In the genomic region with DNA sequence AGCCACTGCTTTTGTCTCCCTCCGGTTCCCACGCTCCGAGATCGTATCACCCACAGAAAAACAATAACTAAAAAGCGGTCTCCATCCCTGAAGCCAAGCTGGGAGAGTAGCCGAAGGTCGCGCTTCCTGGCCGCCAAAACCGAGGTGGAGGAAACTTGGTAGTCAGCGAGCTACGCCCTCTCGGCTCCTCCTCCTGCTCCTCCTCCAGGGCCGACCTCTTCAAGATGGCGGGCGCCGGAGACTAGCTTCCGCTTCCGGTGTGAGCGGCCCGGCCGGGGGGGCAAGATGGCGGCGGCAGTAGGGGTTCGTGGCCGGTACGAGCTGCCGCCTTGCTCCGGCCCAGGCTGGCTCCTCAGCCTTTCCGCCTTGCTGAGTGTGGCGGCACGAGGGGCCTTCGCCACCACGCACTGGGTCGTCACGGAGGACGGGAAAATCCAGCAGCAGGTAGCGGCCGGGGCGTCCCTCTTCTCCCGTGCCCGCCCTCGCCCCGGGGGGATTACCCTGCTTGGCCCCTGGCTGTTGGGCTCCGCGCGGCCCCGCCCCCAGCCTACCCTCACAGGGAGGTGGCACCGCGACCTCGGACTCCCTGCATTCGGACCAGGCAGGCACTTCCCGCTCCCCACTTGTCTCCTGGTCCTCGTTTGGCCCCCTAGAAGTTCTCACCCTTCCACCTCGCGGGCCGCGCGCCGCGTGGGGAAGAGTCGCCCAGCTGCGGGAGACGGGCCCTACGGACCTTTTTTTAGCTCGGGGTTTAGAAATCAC, we compare ENCODE assay signal across 8 cellular contexts. TPM values are rescaled to one million over a fixed set of nuclear protein-coding genes. Genes with fewer than 3 reads are reported as not detected.
DNase-seq lines count a peak whose midpoint lies in the region; ATAC-seq and TF ChIP-seq lines count a peak whose summit lies in the region.

A gene with protein sequence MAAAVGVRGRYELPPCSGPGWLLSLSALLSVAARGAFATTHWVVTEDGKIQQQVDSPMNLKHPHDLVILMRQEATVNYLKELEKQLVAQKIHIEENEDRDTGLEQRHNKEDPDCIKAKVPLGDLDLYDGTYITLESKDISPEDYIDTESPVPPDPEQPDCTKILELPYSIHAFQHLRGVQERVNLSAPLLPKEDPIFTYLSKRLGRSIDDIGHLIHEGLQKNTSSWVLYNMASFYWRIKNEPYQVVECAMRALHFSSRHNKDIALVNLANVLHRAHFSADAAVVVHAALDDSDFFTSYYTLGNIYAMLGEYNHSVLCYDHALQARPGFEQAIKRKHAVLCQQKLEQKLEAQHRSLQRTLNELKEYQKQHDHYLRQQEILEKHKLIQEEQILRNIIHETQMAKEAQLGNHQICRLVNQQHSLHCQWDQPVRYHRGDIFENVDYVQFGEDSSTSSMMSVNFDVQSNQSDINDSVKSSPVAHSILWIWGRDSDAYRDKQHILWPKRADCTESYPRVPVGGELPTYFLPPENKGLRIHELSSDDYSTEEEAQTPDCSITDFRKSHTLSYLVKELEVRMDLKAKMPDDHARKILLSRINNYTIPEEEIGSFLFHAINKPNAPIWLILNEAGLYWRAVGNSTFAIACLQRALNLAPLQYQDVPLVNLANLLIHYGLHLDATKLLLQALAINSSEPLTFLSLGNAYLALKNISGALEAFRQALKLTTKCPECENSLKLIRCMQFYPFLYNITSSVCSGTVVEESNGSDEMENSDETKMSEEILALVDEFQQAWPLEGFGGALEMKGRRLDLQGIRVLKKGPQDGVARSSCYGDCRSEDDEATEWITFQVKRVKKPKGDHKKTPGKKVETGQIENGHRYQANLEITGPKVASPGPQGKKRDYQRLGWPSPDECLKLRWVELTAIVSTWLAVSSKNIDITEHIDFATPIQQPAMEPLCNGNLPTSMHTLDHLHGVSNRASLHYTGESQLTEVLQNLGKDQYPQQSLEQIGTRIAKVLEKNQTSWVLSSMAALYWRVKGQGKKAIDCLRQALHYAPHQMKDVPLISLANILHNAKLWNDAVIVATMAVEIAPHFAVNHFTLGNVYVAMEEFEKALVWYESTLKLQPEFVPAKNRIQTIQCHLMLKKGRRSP (plus strand): TSS at position 251 of the 762 bp plus-strand sequence. CDS start 35 bp downstream, at position 286.

- peaks cover 38% of the 10 kb centered on the region for H3K4me1 Mint-ChIP-seq in activated B cell treated with CpG ODN at 0.5 μM for 24 hours

- peak in 2 of 3 donors; percentile 22 to 47 for TF ChIP-seq POLR2A in spleen (IDR thresholded peaks at IDR 0.05)

- H3K27ac ChIP-seq in AG04450 (ENCODE audit: low read depth, low read length) (peak within 1 kb of the TSS; percentile 73), caudate nucleus (ENCODE audit: low read depth, low read length) (peak within 1 kb of the TSS; percentile 75), spleen (peak within 1 kb of the TSS; percentile 88 to 97 (median 92))

- peaks cover 21% of the 10 kb centered on the region for H3K36me3 Mint-ChIP-seq in activated B cell treated with CpG ODN at 0.5 μM for 24 hours (ENCODE audit: low read depth)

- H3K4me3 ChIP-seq in AG04450 (ENCODE audit: low read depth, low read length) (peak within 1 kb of the TSS; percentile 91), spleen (peak within 1 kb of the TSS; percentile 82 to 97 (median 96))

- peaks cover 0 to 9% (median 0%) of the 10 kb centered on the region in 6 donors for H3K36me3 ChIP-seq in spleen

- H3K27me3 Mint-ChIP-seq in activated B cell treated with CpG ODN at 0.5 μM for 24 hours = no peaks in the 10 kb centered on the region

- peak; percentile 72 for DNase-seq in AG04450 (ENCODE audit: low read depth, low spot score)
- peak; percentile 90 for DNase-seq in NCI-H226
- peak; percentile 93 for DNase-seq in activated B cell treated with CpG ODN at 0.5 μM for 24 hours
- peak; percentile 28 to 97 (median 89) for DNase-seq in caudate nucleus (lab: John Stamatoyannopoulos, UW)
- peak; percentile 96 for DNase-seq in inferior parietal cortex (ENCODE audit: extremely low spot score)
- peak; percentile 99 for DNase-seq in spleen

- H3K9me3 ChIP-seq in AG04450 (ENCODE audit: control insufficient read depth, insufficient read depth, low read length) = no peaks in the 10 kb centered on the region; the same call in 1 of the 2 replicates
- H3K9me3 ChIP-seq in spleen = no peaks in the 10 kb centered on the region

- H3K27me3 ChIP-seq in AG04450 (ENCODE audit: control insufficient read depth, insufficient read depth, low read length) = no peaks in the 10 kb centered on the region
- no peaks in the 10 kb centered on the region for H3K27me3 ChIP-seq in spleen (replicated peaks in 1 of 7)

- peaks cover 22 to 54% (median 34%) of the 10 kb centered on the region in 6 donors for H3K4me1 ChIP-seq in spleen

- CTCF ChIA-PET in AG04450 (lab: Charles Lee) = interaction anchor here (0.9 to 2.2 kb wide), 3 partner anchors 47 to 62 kb away, joined by 3 to 10 read pairs (median 3); no protein-coding TSS in a partner anchor
- CTCF ChIA-PET in activated B cell treated with CpG ODN at 0.5 μM for 24 hours (lab: Charles Lee) = interaction anchor here (2.0 kb wide), 1 partner anchor 47 kb away, joined by 19 read pairs; a partner anchor contains a TSS

- peak within 1 kb of the TSS; percentile 99 for H3K4me3 Mint-ChIP-seq in activated B cell treated with CpG ODN at 0.5 μM for 24 hours

- POLR2A ChIA-PET in AG04450 (lab: Yijun Ruan, JAX) (interaction anchor here (0.7 to 1.9 kb wide), 9 partner anchors 8 to 48 kb away, joined by 3 to 27 read pairs (median 6); a partner anchor contains a TSS), activated B cell treated with CpG ODN at 0.5 μM for 24 hours (lab: Charles Lee) (interaction anchor here (0.7 to 2.6 kb wide), 10 partner anchors 9 to 522 kb away, joined by 3 to 56 read pairs (median 4); a partner anchor contains a TSS)

- H3K9me3 Mint-ChIP-seq in activated B cell treated with CpG ODN at 0.5 μM for 24 hours = no peaks in the 10 kb centered on the region

- peak within 1 kb of the TSS; percentile 99 for H3K27ac Mint-ChIP-seq in activated B cell treated with CpG ODN at 0.5 μM for 24 hours

- ATAC-seq in GM18909 (IDR thresholded peaks at IDR 0.05; ENCODE audit: poor library complexity, unreplicated experiment) = peak; percentile 95
- peak; percentile 93 for ATAC-seq in HG03175 (IDR thresholded peaks at IDR 0.05; ENCODE audit: unreplicated experiment)
- peak; percentile 90 for ATAC-seq in activated B cell treated with CpG ODN at 0.5 μM for 24 hours (ENCODE audit: low read depth)

- WGBS in spleen, 5 donors = 0 to 1% (median 1%) methylated on average over 38 to 66 of the region's 66 CpGs

- TF ChIP-seq CTCF in AG04450 (IDR thresholded peaks at IDR 0.05; ENCODE audit: low read depth, low read length) = no peak
- TF ChIP-seq CTCF in activated B cell treated with CpG ODN at 0.5 μM for 24 hours (IDR thresholded peaks at IDR 0.05) = no peak
- peak in 1 of 11 experiments; percentile 18 for TF ChIP-seq CTCF in spleen (IDR thresholded peaks at IDR 0.05 in 8 of 11, conservative IDR thresholded peaks at IDR 0.05 in 3 of 11)

- intact Hi-C loops in activated B cell treated with CpG ODN at 0.5 μM for 24 hours (cut with micrococcal nuclease) = loop anchor here (1.0 to 5.0 kb wide), 9 partner anchors 8 to 1996 kb away; a partner anchor contains a TSS
- intact Hi-C loops in spleen (cut with DNase I; ENCODE audit: low total_unique reads) = no loop called here

RNA-seq across cellular contexts. Expression of the gene that starts here (rescaled TPM):
- polyA plus RNA-seq in AG04450 (2011; rRNA removed) (98.1 and 111 TPM in 2 replicates), spleen (10 to 100 TPM; 31.1 to 47.3 (median 31.7) TPM)
- polyA minus RNA-seq in AG04450 (2011; rRNA and poly(A)+ RNA removed) = 130 and 144 TPM in 2 replicates
- total RNA-seq in activated B cell treated with CpG ODN at 0.5 μM for 24 hours (102 and 127 TPM in 2 replicates), spleen (100 to 1,000 TPM in 6 of 7 donors, 10 to 100 TPM in 1; 87.8 to 208 (median 117) TPM)

Comparison
In these comparisons a context has a peak if more than half of its experiments do, and no peak if none do; other contexts are left out.
1. Peak in every context shown above with its lines: DNase-seq, ATAC-seq, H3K4me3 ChIP-seq and H3K27ac ChIP-seq.